In genomic region chr16:84548971-84549844, GRCh38 we compare ENCODE assay signal across 8 cellular contexts. TPM values are rescaled to one million over a fixed set of nuclear protein-coding genes. Genes with fewer than 3 reads are reported as not detected.
DNase-seq lines count a peak whose midpoint lies in the region; ATAC-seq and TF ChIP-seq lines count a peak whose summit lies in the region.

No MANE protein-coding gene starts in this region.

- H3K9me3 Mint-ChIP-seq in GM23338: no peaks in the 10 kb centered on the region

- peaks cover 32% of the 10 kb centered on the region for H3K4me1 Mint-ChIP-seq in GM23338

- no peaks in the 10 kb centered on the region for H3K27me3 ChIP-seq in GM23338 (ENCODE audit: insufficient read depth)
- no peaks in the 10 kb centered on the region for H3K27me3 ChIP-seq in effector memory CD4-positive, alpha-beta T cell (replicated peaks; ENCODE audit: control insufficient read depth, insufficient read depth, low read length, poor library complexity, severe bottlenecking)

- no peaks in the 10 kb centered on the region for H3K79me2 ChIP-seq in GM23338 (replicated peaks; ENCODE audit: insufficient read depth)

- H3K4me3 ChIP-seq in GM23338: no peak overlapping the region
- peak overlapping the region; percentile 47 for H3K4me3 ChIP-seq in effector memory CD4-positive, alpha-beta T cell (ENCODE audit: insufficient read depth, low read depth, low read length, poor library complexity, severe bottlenecking)
- peak overlapping the region in 1 of 7 experiments; percentile 8 for H3K4me3 ChIP-seq in skin epidermis

- H3K27ac ChIP-seq in GM23338 (ENCODE audit: low read depth): no peak overlapping the region
- H3K27ac ChIP-seq in effector memory CD4-positive, alpha-beta T cell (ENCODE audit: insufficient read depth, low read length, poor library complexity, severe bottlenecking): peak overlapping the region; percentile 85
- H3K27ac ChIP-seq in skin epidermis: peak overlapping the region in 17 of 21 experiments; percentile 18 to 91 (median 75)

- H3K9me2 ChIP-seq in GM23338 (ENCODE audit: insufficient read depth): no peaks in the 10 kb centered on the region

- no peak overlapping the region for H3K4me3 Mint-ChIP-seq in GM23338

- no peaks in the 10 kb centered on the region for H3K36me3 Mint-ChIP-seq in GM23338 (ENCODE audit: low read depth)

- no peak for TF ChIP-seq CTCF in GM23338 (conservative IDR thresholded peaks at IDR 0.05; ENCODE audit: low read depth in 2 of 2)

- H3K9me3 ChIP-seq in effector memory CD4-positive, alpha-beta T cell (ENCODE audit: control insufficient read depth, low read length): no peaks in the 10 kb centered on the region

- ATAC-seq in GM23338 (no peak; the same call in 2 of the 3 replicates), GM18519 (IDR thresholded peaks at IDR 0.05; ENCODE audit: low FRiP score, unreplicated experiment) (no peak)

- 0 out of 2 replicates have a peak overlapping the region, but pooled peaks have one; percentile 52 for H2AFZ ChIP-seq in GM23338

- H4K20me1 ChIP-seq in GM23338 (replicated peaks; ENCODE audit: insufficient read depth): no peaks in the 10 kb centered on the region; the same call in 1 of the 2 replicates

- peak overlapping the region; percentile 72 for H3K27ac Mint-ChIP-seq in GM23338

- 0 out of 2 replicates have a peak, but pooled peaks cover 2% of the 10 kb centered on the region for H3F3A ChIP-seq in GM23338 (replicated peaks; ENCODE audit: low read depth)

- H3K4me2 ChIP-seq in GM23338: no peak overlapping the region

- no peaks in the 10 kb centered on the region for H3K36me3 ChIP-seq in GM23338 (ENCODE audit: insufficient read depth)
- H3K36me3 ChIP-seq in effector memory CD4-positive, alpha-beta T cell (ENCODE audit: control insufficient read depth, insufficient read depth, low read length): no peaks in the 10 kb centered on the region

- H3K4me1 ChIP-seq in GM23338 (ENCODE audit: insufficient read depth): peaks cover 9% of the 10 kb centered on the region; the same call in 1 of the 2 replicates
- peaks cover 42% of the 10 kb centered on the region for H3K4me1 ChIP-seq in effector memory CD4-positive, alpha-beta T cell (ENCODE audit: control insufficient read depth, insufficient read depth, low read length, poor library complexity, severe bottlenecking)

- peaks cover 18% of the 10 kb centered on the region for H3K27me3 Mint-ChIP-seq in GM23338 (ENCODE audit: insufficient read depth, low read depth, poor library complexity)

- DNase-seq in GM23338 (ENCODE audit: low spot score): no peak
- peak; percentile 60 for DNase-seq in activated CD4-positive, alpha-beta T cell treated with anti-CD3 and anti-CD28 coated beads for 48 hours
- DNase-seq in effector memory CD4-positive, alpha-beta T cell: peak; percentile 11 to 37 (median 17)
- no peak for DNase-seq in DMS53 (lab: John Stamatoyannopoulos, UW)
- no peak for DNase-seq in DMS114 treated with DMSO at 0.1 percent for 48 hours (lab: John Stamatoyannopoulos, UW; ENCODE audit: unreplicated experiment)
- no peak for DNase-seq in SKM-1 (lab: John Stamatoyannopoulos, UW; ENCODE audit: unreplicated experiment)

TF ChIP-seq in GM23338, 12 proteins besides CTCF, POLR2A, EP300 and RAD21:
- TF ChIP-seq ETS1 (IDR thresholded peaks at IDR 0.05) (no peak), CREB1 (CRISPR knock-in tag; IDR thresholded peaks at IDR 0.05; ENCODE audit: low read depth) (no peak), JUNB (IDR thresholded peaks at IDR 0.05; ENCODE audit: unreplicated experiment) (no peak), STAT1 (IDR thresholded peaks at IDR 0.05; ENCODE audit: unreplicated experiment) (no peak), REST (IDR thresholded peaks at IDR 0.05; ENCODE audit: unreplicated experiment) (no peak), POLR2AphosphoS5 (IDR thresholded peaks at IDR 0.05; ENCODE audit: low read depth) (no peak), EZH2phosphoT487 (IDR thresholded peaks at IDR 0.05; ENCODE audit: unreplicated experiment) (no peak), NANOG (IDR thresholded peaks at IDR 0.05; ENCODE audit: borderline replicate concordance) (no peak)

RNA-seq across cellular contexts. Expression of gene MEAK7, which starts 44.7 kb away (rescaled TPM):
- 16.9 and 17.2 TPM in 2 replicates for total RNA-seq in GM23338 (2014; rRNA removed; shearing (Covaris generic))
- polyA plus RNA-seq in GM23338 (2016; fragmentation: Nextera tagmentation; extraction: Ambion mirVana): 7.5 and 7.9 TPM in 2 replicates

Comparison
In these comparisons a context has a peak if more than half of its experiments do, and no peak if none do; other contexts are left out.
1. DNase-seq: peak in activated CD4-positive, alpha-beta T cell treated with anti-CD3 and anti-CD28 coated beads for 48 hours (single experiment) and effector memory CD4-positive, alpha-beta T cell (3 of 3); none in GM23338 (single experiment), DMS53 (single experiment), DMS114 treated with DMSO at 0.1 percent for 48 hours (single experiment) and SKM-1 (single experiment).